9 cellular contexts compared by ENCODE assay signal in the genomic region with DNA sequence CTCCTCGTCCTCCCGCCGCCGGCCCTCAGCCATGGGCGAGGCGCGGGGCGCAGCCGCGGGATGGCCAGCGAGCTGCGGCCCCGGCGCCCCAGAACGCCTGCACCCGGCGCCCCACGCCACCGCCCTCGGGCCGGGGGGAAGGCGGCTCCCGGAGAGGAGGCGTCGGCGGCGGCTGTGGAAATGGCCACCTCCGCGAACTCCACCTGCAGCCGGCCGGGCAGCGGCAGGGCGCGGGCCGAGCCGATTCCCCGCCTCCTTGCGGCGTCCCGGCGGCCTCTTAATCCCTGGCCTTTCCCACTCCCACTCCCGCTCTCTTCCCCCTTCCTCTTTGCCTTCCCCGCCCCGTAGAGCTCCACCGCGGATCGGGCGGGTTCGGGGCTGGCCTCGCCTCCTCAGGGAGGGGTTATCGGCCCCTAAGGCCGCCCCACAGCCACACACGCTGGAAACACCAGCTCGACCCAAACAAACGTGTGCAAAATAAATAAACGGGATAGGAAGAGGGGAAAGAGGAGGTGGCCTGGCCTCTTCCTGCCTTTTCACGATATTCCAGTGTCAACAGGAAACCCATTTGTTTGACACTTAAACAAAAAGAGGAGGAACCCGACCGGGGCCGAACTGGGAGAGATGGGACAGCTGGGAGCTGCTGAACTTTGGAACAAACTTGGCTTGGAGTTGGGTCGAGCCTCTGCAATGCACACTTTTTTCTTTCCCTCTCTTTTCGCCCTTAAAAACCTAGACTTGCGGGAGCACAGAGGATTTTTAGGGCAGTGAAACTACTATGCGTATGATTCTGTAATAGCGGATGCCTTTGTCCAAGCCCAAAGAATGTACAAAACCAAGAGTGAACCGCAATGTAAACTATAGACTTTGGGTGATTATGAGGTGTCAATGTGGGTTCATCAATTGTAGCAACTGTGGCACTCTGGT. TPM values are rescaled to one million over a fixed set of nuclear protein-coding genes. Genes with fewer than 3 reads are reported as not detected.
DNase-seq lines count a peak whose midpoint lies in the region; ATAC-seq and TF ChIP-seq lines count a peak whose summit lies in the region.
"Had no signal": no experiment of that assay in that cellular context is flagged by ENCODE, and none has a peak within 500 bp of the region (broad histone marks: within the 10 kb centered on the region; RNA-seq: fewer than 3 reads in every experiment).

A gene with protein sequence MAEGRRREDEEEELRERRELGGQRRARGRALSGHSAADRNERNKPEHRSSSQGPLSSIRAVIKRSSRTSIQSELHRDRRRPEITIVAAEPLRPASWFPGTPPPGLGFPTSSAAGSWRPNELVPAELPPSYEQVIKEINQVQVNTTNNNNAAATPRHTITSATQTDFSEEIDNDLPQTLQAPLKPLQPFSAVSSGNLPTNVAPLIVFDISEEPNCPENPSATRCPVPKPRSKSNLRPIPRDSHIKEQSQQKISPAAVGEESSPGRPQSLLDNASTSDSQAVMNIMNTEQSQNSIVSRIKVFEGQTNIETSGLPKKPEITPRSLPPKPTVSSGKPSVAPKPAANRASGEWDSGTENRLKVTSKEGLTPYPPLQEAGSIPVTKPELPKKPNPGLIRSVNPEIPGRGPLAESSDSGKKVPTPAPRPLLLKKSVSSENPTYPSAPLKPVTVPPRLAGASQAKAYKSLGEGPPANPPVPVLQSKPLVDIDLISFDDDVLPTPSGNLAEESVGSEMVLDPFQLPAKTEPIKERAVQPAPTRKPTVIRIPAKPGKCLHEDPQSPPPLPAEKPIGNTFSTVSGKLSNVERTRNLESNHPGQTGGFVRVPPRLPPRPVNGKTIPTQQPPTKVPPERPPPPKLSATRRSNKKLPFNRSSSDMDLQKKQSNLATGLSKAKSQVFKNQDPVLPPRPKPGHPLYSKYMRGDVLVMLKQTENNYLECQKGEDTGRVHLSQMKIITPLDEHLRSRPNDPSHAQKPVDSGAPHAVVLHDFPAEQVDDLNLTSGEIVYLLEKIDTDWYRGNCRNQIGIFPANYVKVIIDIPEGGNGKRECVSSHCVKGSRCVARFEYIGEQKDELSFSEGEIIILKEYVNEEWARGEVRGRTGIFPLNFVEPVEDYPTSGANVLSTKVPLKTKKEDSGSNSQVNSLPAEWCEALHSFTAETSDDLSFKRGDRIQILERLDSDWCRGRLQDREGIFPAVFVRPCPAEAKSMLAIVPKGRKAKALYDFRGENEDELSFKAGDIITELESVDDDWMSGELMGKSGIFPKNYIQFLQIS (minus strand): TSS at position 286 of the 927 bp plus-strand sequence. CDS start 253 bp downstream, at position 33.

- no peaks in the 10 kb centered on the region for H3K27me3 ChIP-seq in rectal smooth muscle tissue (ENCODE audit: control insufficient read depth, insufficient read depth, low read length)
- H3K27me3 ChIP-seq: BLaER1 had no signal

- H3K27me3 Mint-ChIP-seq in MCF 10A (ENCODE audit: insufficient read depth, unreplicated experiment), result no peaks in the 10 kb centered on the region

- no peaks in the 10 kb centered on the region for H3K36me3 Mint-ChIP-seq in MCF 10A (ENCODE audit: insufficient read depth, unreplicated experiment)

- CTCF ChIA-PET in MCF 10A (lab: Yijun Ruan, JAX), result interaction anchor here (0.6 to 2.2 kb wide), 7 partner anchors 15 to 447 kb away, joined by 3 to 5 read pairs (median 4); a partner anchor contains a TSS

- H3K27ac ChIP-seq in rectal smooth muscle tissue (ENCODE audit: low read depth, low read length), result peak within 1 kb of the TSS; percentile 83
- H3K27ac ChIP-seq: BLaER1 had no signal

- peak within 1 kb of the TSS; percentile 80 for H3K27ac Mint-ChIP-seq in MCF 10A (ENCODE audit: low read depth, unreplicated experiment)

- TF ChIP-seq CTCF in MCF 10A (IDR thresholded peaks at IDR 0.05; ENCODE audit: unreplicated experiment), result no peak

- H3K9ac ChIP-seq in rectal smooth muscle tissue (ENCODE audit: low read length), result peak within 1 kb of the TSS; percentile 26
- H3K9ac ChIP-seq: BLaER1 had no signal

- POLR2A ChIA-PET in MCF 10A (lab: Yijun Ruan, JAX), result interaction anchor here (0.6 to 5.0 kb wide), 46 partner anchors 10 to 1032 kb away, joined by 3 to 91 read pairs (median 4); a partner anchor contains a TSS

- intact Hi-C loops in MCF 10A (cut with micrococcal nuclease), result no loop called here

- no TSS peak for BruUV-seq in MCF 10A (replicated peaks; lab: Mats Ljungman, UMichigan)

- H3K4me3 ChIP-seq in rectal smooth muscle tissue (ENCODE audit: low read length), result peak within 1 kb of the TSS; percentile 73
- H3K4me3 ChIP-seq: BLaER1 had no signal

- no peaks in the 10 kb centered on the region for H3K36me3 ChIP-seq in rectal smooth muscle tissue (ENCODE audit: control insufficient read depth, insufficient read depth, low read length)
- H3K36me3 ChIP-seq: BLaER1 had no signal

- H3K4me1 Mint-ChIP-seq in MCF 10A (ENCODE audit: insufficient read depth, unreplicated experiment), result peaks cover 49% of the 10 kb centered on the region

- DNase-seq in NCI-H1092 treated with DMSO at 0.1 percent for 48 hours (lab: John Stamatoyannopoulos, UW) (peak; percentile 28), NCI-H1092 (lab: John Stamatoyannopoulos, UW) (no peak), NCI-H460 (ENCODE audit: extremely low read depth, low read depth) (peak; percentile 36), MCF 10A (ENCODE audit: unreplicated experiment) (peak; percentile 85), iPS DF 19.7 (ENCODE audit: low read depth, low spot score) (peak; percentile 35)
- no peak for DNase-seq in activated CD4-positive, CD25-positive, alpha-beta regulatory T cell (lab: John Stamatoyannopoulos, UW)

- peaks cover 2% of the 10 kb centered on the region for H3K4me1 ChIP-seq in rectal smooth muscle tissue (ENCODE audit: control insufficient read depth, insufficient read depth, low read length)
- H3K4me1 ChIP-seq: BLaER1 had no signal

- no peak for ATAC-seq in GM19035 (IDR thresholded peaks at IDR 0.05; ENCODE audit: unreplicated experiment)

- H3K9me3 Mint-ChIP-seq in MCF 10A (ENCODE audit: unreplicated experiment), result no peaks in the 10 kb centered on the region

- H3K4me3 Mint-ChIP-seq in MCF 10A (ENCODE audit: unreplicated experiment), result peak within 1 kb of the TSS; percentile 97

RNA-seq across cellular contexts. Expression of the gene that starts here (rescaled TPM):
- total RNA-seq in NCI-H460 (2014; rRNA removed; shearing (Covaris generic)), result 19.3 and 20.4 TPM in 2 replicates
- 7.6 and 9.9 TPM in 2 replicates for polyA plus RNA-seq in NCI-H460 (2014; cell fraction: nucleus; rRNA removed)
- 42.8 and 51.3 TPM in 2 replicates for total RNA-seq in MCF 10A (2022)

Comparison
In these comparisons a context has a peak if more than half of its experiments do, and no peak if none do; other contexts are left out.
1. DNase-seq: peak in NCI-H1092 treated with DMSO at 0.1 percent for 48 hours (single experiment), NCI-H460 (single experiment), MCF 10A (single experiment) and iPS DF 19.7 (single experiment); none in NCI-H1092 (single experiment) and activated CD4-positive, CD25-positive, alpha-beta regulatory T cell (0 of 4).